Comparison of ENCODE assay signal across 10 cellular contexts in the genomic region with DNA sequence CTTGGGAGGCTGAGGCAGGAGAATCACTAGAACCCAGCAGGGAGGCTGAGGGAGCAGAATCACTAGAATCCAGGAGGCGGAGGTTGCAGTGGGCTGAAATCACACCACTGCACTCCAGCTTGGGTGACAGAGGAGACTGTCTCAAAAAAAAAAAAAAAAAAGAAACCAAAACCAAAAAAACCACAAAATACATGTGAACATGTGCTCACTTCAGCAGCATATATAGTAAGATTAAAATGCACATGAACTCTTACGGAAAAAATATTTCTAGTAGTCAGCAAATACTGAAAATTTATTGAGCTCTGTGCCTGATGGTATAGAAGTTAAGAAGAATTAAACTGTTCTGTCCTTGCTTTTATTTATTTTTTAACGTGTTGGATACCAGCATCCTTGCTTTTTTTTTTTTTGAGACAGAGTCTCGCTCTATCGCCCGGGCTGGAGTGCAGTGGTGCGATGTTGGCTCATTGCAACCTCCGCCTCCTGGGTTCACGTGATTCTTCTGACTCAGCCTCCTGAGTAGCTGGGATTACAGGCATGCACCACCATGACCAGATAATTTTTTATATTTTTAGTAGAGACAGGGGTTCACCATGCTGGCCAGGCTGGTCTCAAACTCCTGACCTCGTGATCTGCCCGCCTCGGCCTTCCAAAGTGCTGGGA. TPM values are rescaled to one million over a fixed set of nuclear protein-coding genes. Genes with fewer than 3 reads are reported as not detected.
DNase-seq lines count a peak whose midpoint lies in the region; ATAC-seq lines count a peak whose summit lies in the region.
"Had no signal": no experiment of that assay in that cellular context is flagged by ENCODE, and none has a peak within 500 bp of the region (broad histone marks: within the 10 kb centered on the region; RNA-seq: fewer than 3 reads in every experiment).

No MANE protein-coding gene starts in this region.

- CTCF ChIA-PET in activated CD4-positive, alpha-beta T cell treated with anti-CD3 and anti-CD28 coated beads for 36 hours (lab: Charles Lee) = interaction anchor here (0.6 to 1.7 kb wide), 3 partner anchors 17 to 87 kb away, joined by 3 to 6 read pairs (median 5); no protein-coding TSS in a partner anchor
- CTCF ChIA-PET in activated CD4-positive, alpha-beta memory T cell treated with anti-CD3 and anti-CD28 coated beads for 36 hours (lab: Charles Lee) = no interaction called here

- peak overlapping the region; percentile 79 for H3K27ac Mint-ChIP-seq in activated CD4-positive, alpha-beta T cell treated with anti-CD3 and anti-CD28 coated beads for 36 hours
- peak overlapping the region; percentile 79 for H3K27ac Mint-ChIP-seq in activated CD4-positive, alpha-beta memory T cell treated with anti-CD3 and anti-CD28 coated beads for 36 hours
- no peak overlapping the region for H3K27ac Mint-ChIP-seq in stimulated activated effector memory CD8-positive, alpha-beta T cell treated with anti-CD3 and anti-CD28 coated beads, Interleukin-12 subunit alpha, Interleukin-12 subunit beta, amount 100 ng/mL, for 72 hours

- no peaks in the 10 kb centered on the region for H3K36me3 Mint-ChIP-seq in activated CD4-positive, alpha-beta T cell treated with anti-CD3 and anti-CD28 coated beads for 36 hours (ENCODE audit: low read depth)
- H3K36me3 Mint-ChIP-seq in activated CD4-positive, alpha-beta memory T cell treated with anti-CD3 and anti-CD28 coated beads for 36 hours = no peaks in the 10 kb centered on the region
- no peaks in the 10 kb centered on the region for H3K36me3 Mint-ChIP-seq in stimulated activated effector memory CD8-positive, alpha-beta T cell treated with anti-CD3 and anti-CD28 coated beads, Interleukin-12 subunit alpha, Interleukin-12 subunit beta, amount 100 ng/mL, for 72 hours

- intact Hi-C loops in activated CD4-positive, alpha-beta T cell treated with anti-CD3 and anti-CD28 coated beads for 36 hours (cut with DNase I, micrococcal nuclease) = loop anchor here in 1 of 2 experiments (1.0 kb wide), 1 partner anchor 9 kb away; no protein-coding TSS in a partner anchor
- intact Hi-C loops in activated CD4-positive, alpha-beta memory T cell treated with anti-CD3 and anti-CD28 coated beads for 36 hours (cut with micrococcal nuclease) = no loop called here

- H3K9me3 Mint-ChIP-seq in activated CD4-positive, alpha-beta T cell treated with anti-CD3 and anti-CD28 coated beads for 36 hours (ENCODE audit: low read depth) = no peaks in the 10 kb centered on the region
- H3K9me3 Mint-ChIP-seq in activated CD4-positive, alpha-beta memory T cell treated with anti-CD3 and anti-CD28 coated beads for 36 hours = no peaks in the 10 kb centered on the region
- H3K9me3 Mint-ChIP-seq in stimulated activated effector memory CD8-positive, alpha-beta T cell treated with anti-CD3 and anti-CD28 coated beads, Interleukin-12 subunit alpha, Interleukin-12 subunit beta, amount 100 ng/mL, for 72 hours = no peaks in the 10 kb centered on the region

- ATAC-seq in activated CD4-positive, alpha-beta T cell treated with anti-CD3 and anti-CD28 coated beads for 36 hours = peak; percentile 90
- ATAC-seq in HG03060 (IDR thresholded peaks at IDR 0.05; ENCODE audit: low read depth, unreplicated experiment) = peak; percentile 79
- ATAC-seq in stimulated activated effector memory CD8-positive, alpha-beta T cell treated with anti-CD3 and anti-CD28 coated beads, Interleukin-12 subunit alpha, Interleukin-12 subunit beta, amount 100 ng/mL, for 72 hours = peak; percentile 46

- H3K4me1 Mint-ChIP-seq in activated CD4-positive, alpha-beta T cell treated with anti-CD3 and anti-CD28 coated beads for 36 hours = peaks cover 17% of the 10 kb centered on the region
- peaks cover 13% of the 10 kb centered on the region for H3K4me1 Mint-ChIP-seq in activated CD4-positive, alpha-beta memory T cell treated with anti-CD3 and anti-CD28 coated beads for 36 hours (ENCODE audit: low read depth)
- no peaks in the 10 kb centered on the region for H3K4me1 Mint-ChIP-seq in stimulated activated effector memory CD8-positive, alpha-beta T cell treated with anti-CD3 and anti-CD28 coated beads, Interleukin-12 subunit alpha, Interleukin-12 subunit beta, amount 100 ng/mL, for 72 hours

- POLR2A ChIA-PET in activated CD4-positive, alpha-beta T cell treated with anti-CD3 and anti-CD28 coated beads for 36 hours (lab: Charles Lee) = interaction anchor here (0.6 to 0.9 kb wide), 3 partner anchors 8 to 156 kb away, joined by 3 to 7 read pairs (median 3); no protein-coding TSS in a partner anchor
- POLR2A ChIA-PET in activated CD4-positive, alpha-beta memory T cell treated with anti-CD3 and anti-CD28 coated beads for 36 hours (lab: Charles Lee) = interaction anchor here (0.7 to 1.4 kb wide), 3 partner anchors 9 to 19 kb away, joined by 3 to 4 read pairs (median 3); no protein-coding TSS in a partner anchor

- H3K4me3 Mint-ChIP-seq in activated CD4-positive, alpha-beta T cell treated with anti-CD3 and anti-CD28 coated beads for 36 hours = peak overlapping the region; percentile 46
- peak overlapping the region; percentile 59 for H3K4me3 Mint-ChIP-seq in activated CD4-positive, alpha-beta memory T cell treated with anti-CD3 and anti-CD28 coated beads for 36 hours
- no peak overlapping the region for H3K4me3 Mint-ChIP-seq in stimulated activated effector memory CD8-positive, alpha-beta T cell treated with anti-CD3 and anti-CD28 coated beads, Interleukin-12 subunit alpha, Interleukin-12 subunit beta, amount 100 ng/mL, for 72 hours

- peak; percentile 78 for DNase-seq in activated CD4-positive, alpha-beta T cell treated with anti-CD3 and anti-CD28 coated beads for 36 hours
- DNase-seq in activated CD4-positive, alpha-beta T cell treated with anti-CD3 and anti-CD28 coated beads for 1 hour = no peak
- peak; percentile 74 for DNase-seq in activated CD4-positive, alpha-beta memory T cell treated with anti-CD3 and anti-CD28 coated beads for 36 hours
- no peak for DNase-seq in stimulated activated effector memory CD8-positive, alpha-beta T cell treated with anti-CD3 and anti-CD28 coated beads, Interleukin-12 subunit alpha, Interleukin-12 subunit beta, amount 100 ng/mL, for 72 hours (ENCODE audit: low spot score in 2 of 2)
- DNase-seq in T-helper 9 cell (no peak), medulla oblongata (ENCODE audit: extremely low spot score) (no peak), SIG-M5 (lab: John Stamatoyannopoulos, UW) (no peak)
- DNase-seq: effector CD8-positive, alpha-beta T cell had no signal

- no peaks in the 10 kb centered on the region for H3K27me3 Mint-ChIP-seq in activated CD4-positive, alpha-beta T cell treated with anti-CD3 and anti-CD28 coated beads for 36 hours
- no peaks in the 10 kb centered on the region for H3K27me3 Mint-ChIP-seq in activated CD4-positive, alpha-beta memory T cell treated with anti-CD3 and anti-CD28 coated beads for 36 hours

RNA-seq across cellular contexts. Expression of a gene that starts 9.6 kb away (rescaled TPM):
- 1 to 10 TPM; 1.8 to 2.3 TPM for total RNA-seq in activated CD4-positive, alpha-beta T cell treated with anti-CD3 and anti-CD28 coated beads for 36 hours
- total RNA-seq in activated CD4-positive, alpha-beta memory T cell treated with anti-CD3 and anti-CD28 coated beads for 36 hours = 1 to 10 TPM; 2.2 to 2.6 TPM

RNA-seq across cellular contexts. Expression of a gene that starts 18.3 kb away (rescaled TPM):
- total RNA-seq in activated CD4-positive, alpha-beta T cell treated with anti-CD3 and anti-CD28 coated beads for 36 hours = 100 to 1,000 TPM; 410 to 466 TPM
- total RNA-seq in activated CD4-positive, alpha-beta memory T cell treated with anti-CD3 and anti-CD28 coated beads for 36 hours = 100 to 1,000 TPM; 504 to 518 TPM

RNA-seq across cellular contexts. Expression of a gene that starts 55.9 kb away (rescaled TPM):
- total RNA-seq in activated CD4-positive, alpha-beta T cell treated with anti-CD3 and anti-CD28 coated beads for 36 hours = not detected
- not detected for total RNA-seq in activated CD4-positive, alpha-beta memory T cell treated with anti-CD3 and anti-CD28 coated beads for 36 hours
- total RNA-seq: osteoblast had no signal

Comparison
In these comparisons a context has a peak if more than half of its experiments do, and no peak if none do; other contexts are left out.
1. DNase-seq: peak in activated CD4-positive, alpha-beta T cell treated with anti-CD3 and anti-CD28 coated beads for 36 hours (single experiment) and activated CD4-positive, alpha-beta memory T cell treated with anti-CD3 and anti-CD28 coated beads for 36 hours (single experiment); none in activated CD4-positive, alpha-beta T cell treated with anti-CD3 and anti-CD28 coated beads for 1 hour (single experiment), stimulated activated effector memory CD8-positive, alpha-beta T cell treated with anti-CD3 and anti-CD28 coated beads, Interleukin-12 subunit alpha, Interleukin-12 subunit beta, amount 100 ng/mL, for 72 hours (0 of 2), T-helper 9 cell (single experiment), medulla oblongata (single experiment) and SIG-M5 (single experiment).
2. Peak in every context shown above with its lines, with median percentiles within 50 percentile points of each other: ATAC-seq.